ENCODE assay signal across 8 cellular contexts in genomic region chr11:65506770-65507485, GRCh38. TPM values are rescaled to one million over a fixed set of nuclear protein-coding genes. Genes with fewer than 3 reads are reported as not detected.
A peak's percentile ranks its signal among the peaks of the same experiment; 100 is the strongest.
DNase-seq lines count a peak whose midpoint lies in the region; ATAC-seq and TF ChIP-seq lines count a peak whose summit lies in the region.

No MANE protein-coding gene starts in this region.

- H3K9ac ChIP-seq in OCI-LY1 (ENCODE audit: low read length) (no peak overlapping the region), adipocyte (ENCODE audit: low read length) (peak overlapping the region; percentile 98), iPS-20b (ENCODE audit: low read depth, low read length) (peak overlapping the region; percentile 7; the same call in 1 of the 2 replicates)

- no peak overlapping the region for H2AFZ ChIP-seq in OCI-LY1 (ENCODE audit: low read length)

- H3K27me3 ChIP-seq in AG04450 (ENCODE audit: control insufficient read depth, insufficient read depth, low read length): no peaks in the 10 kb centered on the region
- no peaks in the 10 kb centered on the region for H3K27me3 ChIP-seq in OCI-LY1 (ENCODE audit: insufficient read depth, low read length)
- no peaks in the 10 kb centered on the region for H3K27me3 ChIP-seq in adipocyte (replicated peaks; ENCODE audit: control insufficient read depth, insufficient read depth, low read length)
- H3K27me3 ChIP-seq in iPS-20b (ENCODE audit: insufficient read depth, low read length): no peaks in the 10 kb centered on the region

- TF ChIP-seq CTCF in AG04450 (IDR thresholded peaks at IDR 0.05; ENCODE audit: low read depth, low read length) (no peak), OCI-LY1 (IDR thresholded peaks at IDR 0.05; ENCODE audit: low read length) (no peak)

- H3K4me3 ChIP-seq in AG04450 (ENCODE audit: low read depth, low read length) (peak overlapping the region; percentile 97), OCI-LY1 (ENCODE audit: low read depth, low read length, poor library complexity, severe bottlenecking) (no peak overlapping the region), adipocyte (ENCODE audit: low read length) (peak overlapping the region; percentile 90), iPS-20b (ENCODE audit: low read length) (peak overlapping the region; percentile 96; the same call in 1 of the 2 replicates)

- POLR2A ChIA-PET in AG04450 (lab: Yijun Ruan, JAX): interaction anchor here (0.6 to 21.9 kb wide), 20 partner anchors 11 to 495 kb away, joined by 3 to 999 read pairs (median 8); partner anchors contain the start of genes BANF1, CFL1, EIF1AD and MALAT1

- H3K27ac ChIP-seq in AG04450 (ENCODE audit: low read depth, low read length): peak overlapping the region; percentile 89
- peak overlapping the region; percentile 88 for H3K27ac ChIP-seq in OCI-LY1 (ENCODE audit: low read depth, low read length, poor library complexity, severe bottlenecking)
- H3K27ac ChIP-seq in iPS-20b (ENCODE audit: low read length): no peak overlapping the region

- CTCF ChIA-PET in AG04450 (lab: Charles Lee): interaction anchor here (0.5 to 6.9 kb wide), 3 partner anchors 27 to 231 kb away, joined by 4 to 49 read pairs (median 4); no protein-coding TSS in a partner anchor

- H3F3A ChIP-seq in OCI-LY1 (ENCODE audit: insufficient read depth, low read length): peaks cover 57% of the 10 kb centered on the region

- H3K4me1 ChIP-seq in OCI-LY1 (ENCODE audit: insufficient read depth, low read length, severe bottlenecking): peaks cover 83% of the 10 kb centered on the region
- H3K4me1 ChIP-seq in adipocyte (ENCODE audit: control insufficient read depth, insufficient read depth, low read length): no peaks in the 10 kb centered on the region
- H3K4me1 ChIP-seq in iPS-20b (ENCODE audit: insufficient read depth, low read length): peaks cover 9% of the 10 kb centered on the region; the same call in 1 of the 2 replicates

- H4K20me1 ChIP-seq in OCI-LY1 (ENCODE audit: insufficient read depth, low read length): no peaks in the 10 kb centered on the region

- ATAC-seq in GM18499 (IDR thresholded peaks at IDR 0.05; ENCODE audit: insufficient read depth, unreplicated experiment) (peak; percentile 19), HG02943 (IDR thresholded peaks at IDR 0.05; ENCODE audit: low read depth, unreplicated experiment) (peak; percentile 9), GM21526 (IDR thresholded peaks at IDR 0.05; ENCODE audit: low FRiP score, unreplicated experiment) (no peak)

- H3K9me2 ChIP-seq in OCI-LY1 (ENCODE audit: low read depth, low read length): no peaks in the 10 kb centered on the region

- H3K79me2 ChIP-seq in OCI-LY1 (ENCODE audit: insufficient read depth, low read length): peaks cover 31% of the 10 kb centered on the region

- peaks cover 47% of the 10 kb centered on the region for H3K36me3 ChIP-seq in OCI-LY1 (ENCODE audit: insufficient read depth, low read length)
- H3K36me3 ChIP-seq in adipocyte (ENCODE audit: control insufficient read depth, insufficient read depth, low read length, severe bottlenecking): peaks cover 52% of the 10 kb centered on the region
- peaks cover 51% of the 10 kb centered on the region for H3K36me3 ChIP-seq in iPS-20b (ENCODE audit: insufficient read depth, low read depth, low read length)

- no peaks in the 10 kb centered on the region for H3K9me3 ChIP-seq in AG04450 (ENCODE audit: control insufficient read depth, insufficient read depth, low read length)
- no peaks in the 10 kb centered on the region for H3K9me3 ChIP-seq in OCI-LY1 (ENCODE audit: low read length)
- peaks cover 11% of the 10 kb centered on the region for H3K9me3 ChIP-seq in adipocyte (ENCODE audit: control insufficient read depth, low read length)
- H3K9me3 ChIP-seq in iPS-20b (ENCODE audit: insufficient read depth, low read depth, low read length): no peaks in the 10 kb centered on the region

- peak overlapping the region; percentile 95; the same call in 1 of the 2 replicates for H3K4me2 ChIP-seq in OCI-LY1 (ENCODE audit: low read length)

- DNase-seq in AG04450 (ENCODE audit: low read depth, low spot score): peak; percentile 82
- DNase-seq in adipocyte (ENCODE audit: low read depth): peak; percentile 72
- peak; percentile 48 for DNase-seq in stimulated activated CD4-positive, alpha-beta T cell treated with anti-CD3 and anti-CD28 coated beads, Interleukin-4, amount 100 ng/mL, for 24 hours

RNA-seq across cellular contexts. Expression of gene MALAT1, which starts 8.1 kb away (rescaled TPM):
- 1,149 and 1,465 TPM in 2 replicates for polyA plus RNA-seq in AG04450 (2011; rRNA removed)
- polyA minus RNA-seq in AG04450 (2011; rRNA and poly(A)+ RNA removed): 15,934 and 21,970 TPM in 2 replicates

RNA-seq across cellular contexts. Expression of gene SCYL1, which starts 18.0 kb away (rescaled TPM):
- 60.9 and 90.0 TPM in 2 replicates for polyA plus RNA-seq in AG04450 (2011; rRNA removed)
- 55.8 and 101 TPM in 2 replicates for polyA minus RNA-seq in AG04450 (2011; rRNA and poly(A)+ RNA removed)

RNA-seq across cellular contexts. Expression of gene LTBP3, which starts 51.2 kb away (rescaled TPM):
- 25.3 and 49.2 TPM in 2 replicates for polyA plus RNA-seq in AG04450 (2011; rRNA removed)
- 17.7 and 25.7 TPM in 2 replicates for polyA minus RNA-seq in AG04450 (2011; rRNA and poly(A)+ RNA removed)
